ENCODE assay signal across 25 cellular contexts in genomic region chr12:56317675-56318074, GRCh38. TPM values are rescaled to one million over a fixed set of nuclear protein-coding genes. Genes with fewer than 3 reads are reported as not detected.
A peak's percentile ranks its signal among the peaks of the same experiment; 100 is the strongest.
DNase-seq lines count a peak whose midpoint lies in the region; ATAC-seq and TF ChIP-seq lines count a peak whose summit lies in the region.
"Had no signal": no experiment of that assay in that cellular context is flagged by ENCODE, and none has a peak within 500 bp of the region (broad histone marks: within the 10 kb centered on the region; RNA-seq: fewer than 3 reads in every experiment).

No MANE protein-coding gene starts in this region.

- no peak overlapping the region for H3K27ac Mint-ChIP-seq in activated T-cell treated with anti-CD3 and anti-CD28 coated beads, Interleukin-2, amount 50 U/mL, for 72 hours
- H3K27ac Mint-ChIP-seq in activated naive CD8-positive, alpha-beta T cell treated with anti-CD3 and anti-CD28 coated beads for 36 hours, result peak overlapping the region; percentile 35
- peak overlapping the region; percentile 27 for H3K27ac Mint-ChIP-seq in osteocyte (ENCODE audit: unreplicated experiment)
- H3K27ac Mint-ChIP-seq: activated T-helper 1 cell treated with anti-CD3 and anti-CD28 coated beads, Interleukin-12 subunit alpha, Interleukin-12 subunit beta, Interleukin-2, Interleukin-4 antibody, amounts not matched to agents 30 ng/mL and 10 ng/mL and 1 ng/mL, durations not matched to agents 14 hours and 24 hours and 36 hours; nephron progenitor cell; progenitor cell of endocrine pancreas had no signal

- H3K18ac ChIP-seq in trophoblast cell (ENCODE audit: low read length), result no peak overlapping the region

- no peak overlapping the region for H2AK5ac ChIP-seq in trophoblast cell (ENCODE audit: low read length)

- H3K27ac ChIP-seq in MM.1S (ENCODE audit: low read length) (no peak overlapping the region), trophoblast cell (ENCODE audit: low read depth, low read length) (no peak overlapping the region)
- H3K27ac ChIP-seq: epithelial cell of prostate had no signal

- H2AFZ ChIP-seq in MM.1S (ENCODE audit: low read length) (no peak overlapping the region), trophoblast cell (ENCODE audit: insufficient read depth, low read length, poor library complexity) (no peak overlapping the region)

- no peak overlapping the region for H4K91ac ChIP-seq in trophoblast cell (ENCODE audit: low read depth, low read length)

- H4K8ac ChIP-seq in trophoblast cell (ENCODE audit: low read depth, low read length), result no peak overlapping the region

- no peak overlapping the region for H3K14ac ChIP-seq in trophoblast cell (ENCODE audit: low read length)

- peaks cover 12% of the 10 kb centered on the region for H3K4me1 ChIP-seq in MM.1S (ENCODE audit: low read length)
- H3K4me1 ChIP-seq in trophoblast cell (ENCODE audit: control insufficient read depth in 1 of 2, insufficient read depth in 2 of 2, low read length in 2 of 2), result peaks cover 6 to 8% of the 10 kb centered on the region in 2 experiments

- H3K4me2 ChIP-seq in MM.1S (ENCODE audit: low read depth, low read length) (no peak overlapping the region), trophoblast cell (ENCODE audit: low read length) (no peak overlapping the region)

- H3F3A ChIP-seq in MM.1S (ENCODE audit: insufficient read depth, low read length), result peaks cover 4% of the 10 kb centered on the region; the same call in 1 of the 2 replicates

- H4K20me1 ChIP-seq in MM.1S (ENCODE audit: insufficient read depth, low read length), result no peaks in the 10 kb centered on the region

- no peak for DNase-seq in activated T-cell treated with anti-CD3 and anti-CD28 coated beads, Interleukin-2, amount 50 U/mL, for 4 hours
- DNase-seq in activated T-cell treated with anti-CD3 and anti-CD28 coated beads, Interleukin-2, amount 50 U/mL, for 72 hours, result no peak
- DNase-seq in MM.1S (no peak), osteocyte (ENCODE audit: extremely low spot score, unreplicated experiment) (no peak), NCI-H82 treated with DMSO at 0.1 percent for 48 hours (lab: John Stamatoyannopoulos, UW; ENCODE audit: unreplicated experiment) (no peak), trophoblast cell (no peak)
- no peak for DNase-seq in activated naive CD8-positive, alpha-beta T cell treated with anti-CD3 and anti-CD28 coated beads for 36 hours
- DNase-seq: ACHN; activated CD4-positive, alpha-beta T cell treated with anti-CD3 and anti-CD28 coated beads, Interleukin-2, amount 50 U/mL, for 4 hours; adrenal gland; dermis blood vessel endothelial cell; foreskin fibroblast; mesenchymal stem cell; NCI-H1092; NCI-H2081; NCI-H446 treated with DMSO at 0.1 percent for 48 hours; nephron progenitor cell; Right ventricle myocardium superior; small intestine; stimulated activated CD4-positive, alpha-beta T cell treated with anti-CD3 and anti-CD28 coated beads, Interleukin-4, amount 100 ng/mL, for 4 hours had no signal

- H3K27me3 Mint-ChIP-seq in activated T-cell treated with anti-CD3 and anti-CD28 coated beads, Interleukin-2, amount 50 U/mL, for 4 hours (ENCODE audit: low read depth), result no peaks in the 10 kb centered on the region
- H3K27me3 Mint-ChIP-seq in activated T-cell treated with anti-CD3 and anti-CD28 coated beads, Interleukin-2, amount 50 U/mL, for 72 hours (ENCODE audit: low read depth), result no peaks in the 10 kb centered on the region
- H3K27me3 Mint-ChIP-seq in activated naive CD8-positive, alpha-beta T cell treated with anti-CD3 and anti-CD28 coated beads for 36 hours, result no peaks in the 10 kb centered on the region
- no peaks in the 10 kb centered on the region for H3K27me3 Mint-ChIP-seq in osteocyte (ENCODE audit: unreplicated experiment)
- H3K27me3 Mint-ChIP-seq: progenitor cell of endocrine pancreas had no signal

- H3K9me3 ChIP-seq in MM.1S (replicated peaks; ENCODE audit: insufficient read depth, low read length) (no peaks in the 10 kb centered on the region), trophoblast cell (ENCODE audit: insufficient read depth, low read depth, low read length) (no peaks in the 10 kb centered on the region)
- H3K9me3 ChIP-seq: adrenal gland had no signal

- H3K79me1 ChIP-seq in trophoblast cell (ENCODE audit: low read length), result peaks cover 9% of the 10 kb centered on the region

- no peak overlapping the region for H2BK12ac ChIP-seq in trophoblast cell (ENCODE audit: low read length)

- H2BK120ac ChIP-seq in trophoblast cell (ENCODE audit: insufficient read depth, low read length, poor library complexity), result no peak overlapping the region

- no peaks in the 10 kb centered on the region for H3K9me2 ChIP-seq in MM.1S (replicated peaks; ENCODE audit: insufficient read depth, low read length)

- no peak overlapping the region for H4K12ac ChIP-seq in trophoblast cell (ENCODE audit: low read depth, low read length)

- TF ChIP-seq CTCF in MM.1S (IDR thresholded peaks at IDR 0.05; ENCODE audit: low read length), result peak; percentile 14; the same call in 1 of the 2 replicates
- TF ChIP-seq CTCF in osteocyte (IDR thresholded peaks at IDR 0.05), result no peak

- H3K23ac ChIP-seq in trophoblast cell (ENCODE audit: low read length), result no peak overlapping the region

- H3K4ac ChIP-seq in trophoblast cell (ENCODE audit: low read depth, low read length), result no peak overlapping the region

- H3K27me3 ChIP-seq in MM.1S (replicated peaks; ENCODE audit: insufficient read depth, low read length) (no peaks in the 10 kb centered on the region), trophoblast cell (ENCODE audit: insufficient read depth, low read length) (no peaks in the 10 kb centered on the region)
- H3K27me3 ChIP-seq: adrenal gland had no signal

- no CpG with 5 or more reads among the region's 3 CpGs for WGBS in trophoblast cell (ENCODE audit: extremely low coverage, insufficient coverage, insufficient read length)

- peak overlapping the region; percentile 27 for H3K4me3 Mint-ChIP-seq in activated T-cell treated with anti-CD3 and anti-CD28 coated beads, Interleukin-2, amount 50 U/mL, for 4 hours
- no peak overlapping the region for H3K4me3 Mint-ChIP-seq in activated T-cell treated with anti-CD3 and anti-CD28 coated beads, Interleukin-2, amount 50 U/mL, for 72 hours
- H3K4me3 Mint-ChIP-seq in activated naive CD8-positive, alpha-beta T cell treated with anti-CD3 and anti-CD28 coated beads for 36 hours, result no peak overlapping the region
- H3K4me3 Mint-ChIP-seq in osteocyte (ENCODE audit: unreplicated experiment), result no peak overlapping the region
- H3K4me3 Mint-ChIP-seq: activated T-helper 1 cell treated with anti-CD3 and anti-CD28 coated beads, Interleukin-12 subunit alpha, Interleukin-12 subunit beta, Interleukin-2, Interleukin-4 antibody, amounts not matched to agents 30 ng/mL and 10 ng/mL and 1 ng/mL, durations not matched to agents 14 hours and 24 hours and 36 hours; nephron progenitor cell had no signal

- peaks cover 16% of the 10 kb centered on the region for H3K4me1 Mint-ChIP-seq in activated T-cell treated with anti-CD3 and anti-CD28 coated beads, Interleukin-2, amount 50 U/mL, for 4 hours (ENCODE audit: low read depth)
- peaks cover 11% of the 10 kb centered on the region for H3K4me1 Mint-ChIP-seq in activated T-cell treated with anti-CD3 and anti-CD28 coated beads, Interleukin-2, amount 50 U/mL, for 72 hours (ENCODE audit: low read depth)
- H3K4me1 Mint-ChIP-seq in activated naive CD8-positive, alpha-beta T cell treated with anti-CD3 and anti-CD28 coated beads for 36 hours, result peaks cover 14% of the 10 kb centered on the region
- H3K4me1 Mint-ChIP-seq in osteocyte (ENCODE audit: unreplicated experiment), result peaks cover 14% of the 10 kb centered on the region

- no peak overlapping the region for H3K4me3 ChIP-seq in MM.1S (ENCODE audit: low read length)
- H3K4me3 ChIP-seq in trophoblast cell (ENCODE audit: low read depth, low read length), result no peak overlapping the region
- H3K4me3 ChIP-seq: adrenal gland had no signal

- ATAC-seq in activated T-cell treated with anti-CD3 and anti-CD28 coated beads, Interleukin-2, amount 50 U/mL, for 4 hours, result no peak
- no peak for ATAC-seq in activated T-cell treated with anti-CD3 and anti-CD28 coated beads, Interleukin-2, amount 50 U/mL, for 72 hours (replicated peaks in 1 of 2)
- ATAC-seq in GM18873 (IDR thresholded peaks at IDR 0.05; ENCODE audit: low FRiP score, unreplicated experiment), result no peak

- H2BK5ac ChIP-seq in trophoblast cell (ENCODE audit: low read depth, low read length, poor library complexity), result no peak overlapping the region

- H3K79me2 ChIP-seq in MM.1S (ENCODE audit: low read length) (peaks cover 18% of the 10 kb centered on the region), trophoblast cell (ENCODE audit: control insufficient read depth, insufficient read depth, low read length, poor library complexity) (peaks cover 12% of the 10 kb centered on the region)

- peaks cover 11% of the 10 kb centered on the region for H3K36me3 Mint-ChIP-seq in activated T-cell treated with anti-CD3 and anti-CD28 coated beads, Interleukin-2, amount 50 U/mL, for 4 hours (ENCODE audit: insufficient read depth)
- peaks cover 7 to 11% of the 10 kb centered on the region in 2 donors for H3K36me3 Mint-ChIP-seq in activated T-cell treated with anti-CD3 and anti-CD28 coated beads, Interleukin-2, amount 50 U/mL, for 72 hours (ENCODE audit: insufficient read depth in 2 of 2)
- peaks cover 22% of the 10 kb centered on the region for H3K36me3 Mint-ChIP-seq in activated naive CD8-positive, alpha-beta T cell treated with anti-CD3 and anti-CD28 coated beads for 36 hours
- peaks cover 8% of the 10 kb centered on the region for H3K36me3 Mint-ChIP-seq in osteocyte (ENCODE audit: unreplicated experiment)

- H3K9me3 Mint-ChIP-seq in activated T-cell treated with anti-CD3 and anti-CD28 coated beads, Interleukin-2, amount 50 U/mL, for 4 hours, result no peaks in the 10 kb centered on the region
- no peaks in the 10 kb centered on the region for H3K9me3 Mint-ChIP-seq in activated T-cell treated with anti-CD3 and anti-CD28 coated beads, Interleukin-2, amount 50 U/mL, for 72 hours
- no peaks in the 10 kb centered on the region for H3K9me3 Mint-ChIP-seq in activated naive CD8-positive, alpha-beta T cell treated with anti-CD3 and anti-CD28 coated beads for 36 hours
- H3K9me3 Mint-ChIP-seq in osteocyte (ENCODE audit: unreplicated experiment), result no peaks in the 10 kb centered on the region
- H3K9me3 Mint-ChIP-seq: activated T-helper 1 cell treated with anti-CD3 and anti-CD28 coated beads, Interleukin-12 subunit alpha, Interleukin-12 subunit beta, Interleukin-2, Interleukin-4 antibody, amounts not matched to agents 30 ng/mL and 10 ng/mL and 1 ng/mL, durations not matched to agents 14 hours and 24 hours and 36 hours; nephron progenitor cell had no signal

- H3K9ac ChIP-seq in MM.1S (ENCODE audit: low read length), result no peak overlapping the region
- H3K9ac ChIP-seq in trophoblast cell (ENCODE audit: low read length), result no peak overlapping the region

- no peaks in the 10 kb centered on the region for H3K36me3 ChIP-seq in MM.1S (replicated peaks; ENCODE audit: insufficient read depth, low read length)
- H3K36me3 ChIP-seq in trophoblast cell (ENCODE audit: control insufficient read depth in 1 of 2, insufficient read depth in 2 of 2, low read length in 2 of 2), result peaks cover 6 to 10% of the 10 kb centered on the region in 2 experiments

RNA-seq across cellular contexts. Expression of gene CNPY2, which starts 1.9 kb away (rescaled TPM):
- total RNA-seq in activated T-cell treated with anti-CD3 and anti-CD28 coated beads, Interleukin-2, amount 50 U/mL, for 4 hours, result 100 to 1,000 TPM; 162 to 178 (median 174) TPM
- total RNA-seq in activated T-cell treated with anti-CD3 and anti-CD28 coated beads, Interleukin-2, amount 50 U/mL, for 72 hours, result 100 to 1,000 TPM in 1 of 2 donors, 10 to 100 TPM in 1; 97.8 to 117 TPM
- 100 to 1,000 TPM; 133 to 142 TPM for total RNA-seq in activated naive CD8-positive, alpha-beta T cell treated with anti-CD3 and anti-CD28 coated beads for 36 hours
- 154 and 177 TPM in 2 replicates for total RNA-seq in osteocyte
- polyA plus RNA-seq in trophoblast cell (2013), result 217 TPM in 2 replicates

RNA-seq across cellular contexts. Expression of gene PAN2, which starts 16.1 kb away (rescaled TPM):
- 10 to 100 TPM; 16.4 to 20.3 (median 17.3) TPM for total RNA-seq in activated T-cell treated with anti-CD3 and anti-CD28 coated beads, Interleukin-2, amount 50 U/mL, for 4 hours
- total RNA-seq in activated T-cell treated with anti-CD3 and anti-CD28 coated beads, Interleukin-2, amount 50 U/mL, for 72 hours, result 100 to 1,000 TPM; 112 to 139 TPM
- 10 to 100 TPM; 32.3 to 34.5 TPM for total RNA-seq in activated naive CD8-positive, alpha-beta T cell treated with anti-CD3 and anti-CD28 coated beads for 36 hours
- 52.7 and 56.6 TPM in 2 replicates for total RNA-seq in osteocyte
- 15.4 and 16.2 TPM in 2 replicates for polyA plus RNA-seq in trophoblast cell (2013)

RNA-seq across cellular contexts. Expression of gene CS, which starts 17.5 kb away (rescaled TPM):
- 100 to 1,000 TPM; 344 to 373 (median 354) TPM for total RNA-seq in activated T-cell treated with anti-CD3 and anti-CD28 coated beads, Interleukin-2, amount 50 U/mL, for 4 hours
- 100 to 1,000 TPM; 261 to 319 TPM for total RNA-seq in activated T-cell treated with anti-CD3 and anti-CD28 coated beads, Interleukin-2, amount 50 U/mL, for 72 hours
- total RNA-seq in activated naive CD8-positive, alpha-beta T cell treated with anti-CD3 and anti-CD28 coated beads for 36 hours, result 100 to 1,000 TPM; 288 to 311 TPM
- total RNA-seq in osteocyte, result 199 and 206 TPM in 2 replicates
- polyA plus RNA-seq in trophoblast cell (2013), result 101 and 105 TPM in 2 replicates

RNA-seq across cellular contexts. Expression of gene IL23A, which starts 21.0 kb away (rescaled TPM):
- 10 to 100 TPM; 19.8 to 35.1 (median 26.4) TPM for total RNA-seq in activated T-cell treated with anti-CD3 and anti-CD28 coated beads, Interleukin-2, amount 50 U/mL, for 4 hours
- total RNA-seq in activated T-cell treated with anti-CD3 and anti-CD28 coated beads, Interleukin-2, amount 50 U/mL, for 72 hours, result 100 to 1,000 TPM in 1 of 2 donors, 10 to 100 TPM in 1; 79.5 to 138 TPM
- 10 to 100 TPM; 20.9 to 22.9 TPM for total RNA-seq in activated naive CD8-positive, alpha-beta T cell treated with anti-CD3 and anti-CD28 coated beads for 36 hours
- not detected in 2 replicates for total RNA-seq in osteocyte
- 0.40 and 0.48 TPM in 2 replicates for polyA plus RNA-seq in trophoblast cell (2013)
- total RNA-seq: Right ventricle myocardium superior, urinary bladder had no signal

RNA-seq across cellular contexts. Expression of gene STAT2, which starts 42.2 kb away (rescaled TPM):
- total RNA-seq in activated T-cell treated with anti-CD3 and anti-CD28 coated beads, Interleukin-2, amount 50 U/mL, for 4 hours, result 10 to 100 TPM; 35.8 to 55.5 (median 50.4) TPM
- 100 to 1,000 TPM; 121 to 142 TPM for total RNA-seq in activated T-cell treated with anti-CD3 and anti-CD28 coated beads, Interleukin-2, amount 50 U/mL, for 72 hours
- total RNA-seq in activated naive CD8-positive, alpha-beta T cell treated with anti-CD3 and anti-CD28 coated beads for 36 hours, result 100 to 1,000 TPM; 101 to 102 TPM
- total RNA-seq in osteocyte, result 327 and 334 TPM in 2 replicates
- polyA plus RNA-seq in trophoblast cell (2013), result 51.2 and 51.9 TPM in 2 replicates
